ENCODE assay signal across 1 cellular context in genomic region chr2:219278655-219279150, GRCh38.
TF ChIP-seq lines count a peak whose summit lies in the region.

No MANE protein-coding gene starts in this region.

TF ChIP-seq in H1, 55 proteins besides CTCF, POLR2A, EP300 and RAD21:
- TF ChIP-seq CBX5 (IDR thresholded peaks at IDR 0.05; ENCODE audit: low read depth, low read length) (no peak), TAF1 (IDR thresholded peaks at IDR 0.05; ENCODE audit: low read depth, low read length) (no peak), TBP (IDR thresholded peaks at IDR 0.05; ENCODE audit: low read depth, low read length) (no peak), HDAC6 (IDR thresholded peaks at IDR 0.05; ENCODE audit: low read depth, low read length) (no peak), E2F6 (IDR thresholded peaks at IDR 0.05) (no peak), PHF8 (conservative IDR thresholded peaks at IDR 0.05; ENCODE audit: low read depth, low read length) (peak; percentile 35; the same call in 1 of the 2 replicates), RNF2 (IDR thresholded peaks at IDR 0.05; ENCODE audit: borderline replicate concordance, low read depth, low read length, missing control alignments, poor library complexity, severe bottlenecking) (no peak)
